In the genomic region with DNA sequence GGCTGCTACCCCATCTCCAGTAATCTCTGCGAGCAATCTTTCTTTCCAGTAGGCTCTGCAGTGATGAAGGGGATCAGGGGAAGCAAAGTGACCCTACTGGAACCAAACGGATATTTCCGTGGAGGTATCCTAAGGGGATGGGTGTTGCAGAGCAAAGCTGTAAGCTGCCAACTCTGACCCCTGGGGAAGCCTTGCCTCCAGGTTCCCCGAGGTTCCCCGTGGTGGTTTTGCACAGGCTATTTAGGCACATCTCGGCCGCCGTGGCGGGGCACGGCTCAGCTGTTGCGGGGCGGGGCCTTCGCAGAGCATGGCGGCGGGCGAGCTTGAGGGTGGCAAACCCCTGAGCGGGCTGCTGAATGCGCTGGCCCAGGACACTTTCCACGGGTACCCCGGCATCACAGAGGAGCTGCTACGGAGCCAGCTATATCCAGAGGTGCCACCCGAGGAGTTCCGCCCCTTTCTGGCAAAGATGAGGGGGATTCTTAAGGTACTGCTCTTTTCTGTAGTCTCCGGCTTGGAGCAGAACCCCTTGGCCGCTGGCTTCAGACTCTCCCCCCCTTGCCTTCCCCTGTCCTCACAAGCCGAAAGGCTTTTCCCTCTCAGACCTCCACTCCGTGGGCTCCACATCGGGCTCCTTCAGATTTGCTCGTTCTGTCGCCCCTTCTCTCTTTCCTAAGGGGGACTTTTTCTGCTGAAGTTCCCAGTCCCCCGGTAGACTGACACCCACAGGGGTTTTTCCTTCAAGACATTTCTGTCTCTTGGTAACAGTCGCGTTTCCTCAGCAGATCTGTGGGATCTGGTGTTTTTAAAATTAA, we compare ENCODE assay signal across 1 cellular context.
TF ChIP-seq lines count a peak whose summit lies in the region.

A gene (plus strand): TSS at position 303 of the 815 bp plus-strand sequence. CDS start 5 bp downstream, at position 308.

TF ChIP-seq in HepG2, 621 proteins besides CTCF, POLR2A, EP300 and RAD21 (continued from another document and continues in another):
- TF ChIP-seq, protein P1, sequence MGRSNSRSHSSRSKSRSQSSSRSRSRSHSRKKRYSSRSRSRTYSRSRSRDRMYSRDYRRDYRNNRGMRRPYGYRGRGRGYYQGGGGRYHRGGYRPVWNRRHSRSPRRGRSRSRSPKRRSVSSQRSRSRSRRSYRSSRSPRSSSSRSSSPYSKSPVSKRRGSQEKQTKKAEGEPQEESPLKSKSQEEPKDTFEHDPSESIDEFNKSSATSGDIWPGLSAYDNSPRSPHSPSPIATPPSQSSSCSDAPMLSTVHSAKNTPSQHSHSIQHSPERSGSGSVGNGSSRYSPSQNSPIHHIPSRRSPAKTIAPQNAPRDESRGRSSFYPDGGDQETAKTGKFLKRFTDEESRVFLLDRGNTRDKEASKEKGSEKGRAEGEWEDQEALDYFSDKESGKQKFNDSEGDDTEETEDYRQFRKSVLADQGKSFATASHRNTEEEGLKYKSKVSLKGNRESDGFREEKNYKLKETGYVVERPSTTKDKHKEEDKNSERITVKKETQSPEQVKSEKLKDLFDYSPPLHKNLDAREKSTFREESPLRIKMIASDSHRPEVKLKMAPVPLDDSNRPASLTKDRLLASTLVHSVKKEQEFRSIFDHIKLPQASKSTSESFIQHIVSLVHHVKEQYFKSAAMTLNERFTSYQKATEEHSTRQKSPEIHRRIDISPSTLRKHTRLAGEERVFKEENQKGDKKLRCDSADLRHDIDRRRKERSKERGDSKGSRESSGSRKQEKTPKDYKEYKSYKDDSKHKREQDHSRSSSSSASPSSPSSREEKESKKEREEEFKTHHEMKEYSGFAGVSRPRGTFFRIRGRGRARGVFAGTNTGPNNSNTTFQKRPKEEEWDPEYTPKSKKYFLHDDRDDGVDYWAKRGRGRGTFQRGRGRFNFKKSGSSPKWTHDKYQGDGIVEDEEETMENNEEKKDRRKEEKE (IDR thresholded peaks at IDR 0.05): no peak
- no peak for TF ChIP-seq ZNF282 (IDR thresholded peaks at IDR 0.05; ENCODE audit: partially characterized antibody)
- no peak for TF ChIP-seq SOX6 (IDR thresholded peaks at IDR 0.05)
- peak; percentile 77 for TF ChIP-seq SOX6 (CRISPR knock-in tag; IDR thresholded peaks at IDR 0.05)
- TF ChIP-seq ZNF781 (CRISPR knock-in tag; IDR thresholded peaks at IDR 0.05; ENCODE audit: borderline replicate concordance, not compliant biosample characterization): peak; percentile 81
- peak; percentile 97 for TF ChIP-seq ZNF446 (CRISPR knock-in tag; IDR thresholded peaks at IDR 0.05)
- TF ChIP-seq, protein P2, sequence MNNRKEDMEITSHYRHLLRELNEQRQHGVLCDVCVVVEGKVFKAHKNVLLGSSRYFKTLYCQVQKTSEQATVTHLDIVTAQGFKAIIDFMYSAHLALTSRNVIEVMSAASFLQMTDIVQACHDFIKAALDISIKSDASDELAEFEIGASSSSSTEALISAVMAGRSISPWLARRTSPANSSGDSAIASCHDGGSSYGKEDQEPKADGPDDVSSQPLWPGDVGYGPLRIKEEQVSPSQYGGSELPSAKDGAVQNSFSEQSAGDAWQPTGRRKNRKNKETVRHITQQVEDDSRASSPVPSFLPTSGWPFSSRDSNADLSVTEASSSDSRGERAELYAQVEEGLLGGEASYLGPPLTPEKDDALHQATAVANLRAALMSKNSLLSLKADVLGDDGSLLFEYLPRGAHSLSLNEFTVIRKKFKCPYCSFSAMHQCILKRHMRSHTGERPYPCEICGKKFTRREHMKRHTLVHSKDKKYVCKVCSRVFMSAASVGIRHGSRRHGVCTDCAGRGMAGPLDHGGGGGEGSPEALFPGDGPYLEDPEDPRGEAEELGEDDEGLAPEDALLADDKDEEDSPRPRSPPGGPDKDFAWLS (CRISPR knock-in tag; IDR thresholded peaks at IDR 0.05; ENCODE audit: borderline replicate concordance): peak; percentile 70; the same call in 1 of the 2 replicates
- no peak for TF ChIP-seq RNF2 (conservative IDR thresholded peaks at IDR 0.05; ENCODE audit: low read depth)
- TF ChIP-seq, protein P3, sequence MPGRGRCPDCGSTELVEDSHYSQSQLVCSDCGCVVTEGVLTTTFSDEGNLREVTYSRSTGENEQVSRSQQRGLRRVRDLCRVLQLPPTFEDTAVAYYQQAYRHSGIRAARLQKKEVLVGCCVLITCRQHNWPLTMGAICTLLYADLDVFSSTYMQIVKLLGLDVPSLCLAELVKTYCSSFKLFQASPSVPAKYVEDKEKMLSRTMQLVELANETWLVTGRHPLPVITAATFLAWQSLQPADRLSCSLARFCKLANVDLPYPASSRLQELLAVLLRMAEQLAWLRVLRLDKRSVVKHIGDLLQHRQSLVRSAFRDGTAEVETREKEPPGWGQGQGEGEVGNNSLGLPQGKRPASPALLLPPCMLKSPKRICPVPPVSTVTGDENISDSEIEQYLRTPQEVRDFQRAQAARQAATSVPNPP (CRISPR knock-in tag; IDR thresholded peaks at IDR 0.05): peak; percentile 90
- peak; percentile 90 for TF ChIP-seq ZNF564 (CRISPR knock-in tag; IDR thresholded peaks at IDR 0.05)
- TF ChIP-seq MLLT10 (CRISPR knock-in tag; IDR thresholded peaks at IDR 0.05): no peak
- TF ChIP-seq GABPB1 (CRISPR knock-in tag; IDR thresholded peaks at IDR 0.05): peak; percentile 83
- TF ChIP-seq, protein P4, sequence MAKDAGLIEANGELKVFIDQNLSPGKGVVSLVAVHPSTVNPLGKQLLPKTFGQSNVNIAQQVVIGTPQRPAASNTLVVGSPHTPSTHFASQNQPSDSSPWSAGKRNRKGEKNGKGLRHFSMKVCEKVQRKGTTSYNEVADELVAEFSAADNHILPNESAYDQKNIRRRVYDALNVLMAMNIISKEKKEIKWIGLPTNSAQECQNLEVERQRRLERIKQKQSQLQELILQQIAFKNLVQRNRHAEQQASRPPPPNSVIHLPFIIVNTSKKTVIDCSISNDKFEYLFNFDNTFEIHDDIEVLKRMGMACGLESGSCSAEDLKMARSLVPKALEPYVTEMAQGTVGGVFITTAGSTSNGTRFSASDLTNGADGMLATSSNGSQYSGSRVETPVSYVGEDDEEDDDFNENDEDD (CRISPR knock-in tag; IDR thresholded peaks at IDR 0.05; ENCODE audit: borderline replicate concordance): peak; percentile 36
- no peak for TF ChIP-seq PAWR (CRISPR knock-in tag; IDR thresholded peaks at IDR 0.05; ENCODE audit: borderline replicate concordance)
- TF ChIP-seq, protein P5, sequence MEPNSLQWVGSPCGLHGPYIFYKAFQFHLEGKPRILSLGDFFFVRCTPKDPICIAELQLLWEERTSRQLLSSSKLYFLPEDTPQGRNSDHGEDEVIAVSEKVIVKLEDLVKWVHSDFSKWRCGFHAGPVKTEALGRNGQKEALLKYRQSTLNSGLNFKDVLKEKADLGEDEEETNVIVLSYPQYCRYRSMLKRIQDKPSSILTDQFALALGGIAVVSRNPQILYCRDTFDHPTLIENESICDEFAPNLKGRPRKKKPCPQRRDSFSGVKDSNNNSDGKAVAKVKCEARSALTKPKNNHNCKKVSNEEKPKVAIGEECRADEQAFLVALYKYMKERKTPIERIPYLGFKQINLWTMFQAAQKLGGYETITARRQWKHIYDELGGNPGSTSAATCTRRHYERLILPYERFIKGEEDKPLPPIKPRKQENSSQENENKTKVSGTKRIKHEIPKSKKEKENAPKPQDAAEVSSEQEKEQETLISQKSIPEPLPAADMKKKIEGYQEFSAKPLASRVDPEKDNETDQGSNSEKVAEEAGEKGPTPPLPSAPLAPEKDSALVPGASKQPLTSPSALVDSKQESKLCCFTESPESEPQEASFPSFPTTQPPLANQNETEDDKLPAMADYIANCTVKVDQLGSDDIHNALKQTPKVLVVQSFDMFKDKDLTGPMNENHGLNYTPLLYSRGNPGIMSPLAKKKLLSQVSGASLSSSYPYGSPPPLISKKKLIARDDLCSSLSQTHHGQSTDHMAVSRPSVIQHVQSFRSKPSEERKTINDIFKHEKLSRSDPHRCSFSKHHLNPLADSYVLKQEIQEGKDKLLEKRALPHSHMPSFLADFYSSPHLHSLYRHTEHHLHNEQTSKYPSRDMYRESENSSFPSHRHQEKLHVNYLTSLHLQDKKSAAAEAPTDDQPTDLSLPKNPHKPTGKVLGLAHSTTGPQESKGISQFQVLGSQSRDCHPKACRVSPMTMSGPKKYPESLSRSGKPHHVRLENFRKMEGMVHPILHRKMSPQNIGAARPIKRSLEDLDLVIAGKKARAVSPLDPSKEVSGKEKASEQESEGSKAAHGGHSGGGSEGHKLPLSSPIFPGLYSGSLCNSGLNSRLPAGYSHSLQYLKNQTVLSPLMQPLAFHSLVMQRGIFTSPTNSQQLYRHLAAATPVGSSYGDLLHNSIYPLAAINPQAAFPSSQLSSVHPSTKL (CRISPR knock-in tag; IDR thresholded peaks at IDR 0.05): peak; percentile 78
- peak; percentile 11; the same call in 1 of the 2 replicates for TF ChIP-seq ADNP (CRISPR knock-in tag; IDR thresholded peaks at IDR 0.05)
- TF ChIP-seq ZNF572 (CRISPR knock-in tag; IDR thresholded peaks at IDR 0.05): peak; percentile 30; the same call in 1 of the 2 replicates
- no peak for TF ChIP-seq CBX2 (IDR thresholded peaks at IDR 0.05; ENCODE audit: low read depth, low read length)
- 0 out of 2 replicates have a peak, but pooled peaks have one; percentile 62 for TF ChIP-seq CBX2 (CRISPR knock-in tag; IDR thresholded peaks at IDR 0.05; ENCODE audit: low read depth)
- TF ChIP-seq, protein P6, sequence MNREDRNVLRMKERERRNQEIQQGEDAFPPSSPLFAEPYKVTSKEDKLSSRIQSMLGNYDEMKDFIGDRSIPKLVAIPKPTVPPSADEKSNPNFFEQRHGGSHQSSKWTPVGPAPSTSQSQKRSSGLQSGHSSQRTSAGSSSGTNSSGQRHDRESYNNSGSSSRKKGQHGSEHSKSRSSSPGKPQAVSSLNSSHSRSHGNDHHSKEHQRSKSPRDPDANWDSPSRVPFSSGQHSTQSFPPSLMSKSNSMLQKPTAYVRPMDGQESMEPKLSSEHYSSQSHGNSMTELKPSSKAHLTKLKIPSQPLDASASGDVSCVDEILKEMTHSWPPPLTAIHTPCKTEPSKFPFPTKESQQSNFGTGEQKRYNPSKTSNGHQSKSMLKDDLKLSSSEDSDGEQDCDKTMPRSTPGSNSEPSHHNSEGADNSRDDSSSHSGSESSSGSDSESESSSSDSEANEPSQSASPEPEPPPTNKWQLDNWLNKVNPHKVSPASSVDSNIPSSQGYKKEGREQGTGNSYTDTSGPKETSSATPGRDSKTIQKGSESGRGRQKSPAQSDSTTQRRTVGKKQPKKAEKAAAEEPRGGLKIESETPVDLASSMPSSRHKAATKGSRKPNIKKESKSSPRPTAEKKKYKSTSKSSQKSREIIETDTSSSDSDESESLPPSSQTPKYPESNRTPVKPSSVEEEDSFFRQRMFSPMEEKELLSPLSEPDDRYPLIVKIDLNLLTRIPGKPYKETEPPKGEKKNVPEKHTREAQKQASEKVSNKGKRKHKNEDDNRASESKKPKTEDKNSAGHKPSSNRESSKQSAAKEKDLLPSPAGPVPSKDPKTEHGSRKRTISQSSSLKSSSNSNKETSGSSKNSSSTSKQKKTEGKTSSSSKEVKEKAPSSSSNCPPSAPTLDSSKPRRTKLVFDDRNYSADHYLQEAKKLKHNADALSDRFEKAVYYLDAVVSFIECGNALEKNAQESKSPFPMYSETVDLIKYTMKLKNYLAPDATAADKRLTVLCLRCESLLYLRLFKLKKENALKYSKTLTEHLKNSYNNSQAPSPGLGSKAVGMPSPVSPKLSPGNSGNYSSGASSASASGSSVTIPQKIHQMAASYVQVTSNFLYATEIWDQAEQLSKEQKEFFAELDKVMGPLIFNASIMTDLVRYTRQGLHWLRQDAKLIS (CRISPR knock-in tag; IDR thresholded peaks at IDR 0.05): no peak
- TF ChIP-seq, protein P7, sequence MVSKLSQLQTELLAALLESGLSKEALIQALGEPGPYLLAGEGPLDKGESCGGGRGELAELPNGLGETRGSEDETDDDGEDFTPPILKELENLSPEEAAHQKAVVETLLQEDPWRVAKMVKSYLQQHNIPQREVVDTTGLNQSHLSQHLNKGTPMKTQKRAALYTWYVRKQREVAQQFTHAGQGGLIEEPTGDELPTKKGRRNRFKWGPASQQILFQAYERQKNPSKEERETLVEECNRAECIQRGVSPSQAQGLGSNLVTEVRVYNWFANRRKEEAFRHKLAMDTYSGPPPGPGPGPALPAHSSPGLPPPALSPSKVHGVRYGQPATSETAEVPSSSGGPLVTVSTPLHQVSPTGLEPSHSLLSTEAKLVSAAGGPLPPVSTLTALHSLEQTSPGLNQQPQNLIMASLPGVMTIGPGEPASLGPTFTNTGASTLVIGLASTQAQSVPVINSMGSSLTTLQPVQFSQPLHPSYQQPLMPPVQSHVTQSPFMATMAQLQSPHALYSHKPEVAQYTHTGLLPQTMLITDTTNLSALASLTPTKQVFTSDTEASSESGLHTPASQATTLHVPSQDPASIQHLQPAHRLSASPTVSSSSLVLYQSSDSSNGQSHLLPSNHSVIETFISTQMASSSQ (IDR thresholded peaks at IDR 0.05; ENCODE audit: low read depth): no peak
- TF ChIP-seq, protein P7 (CRISPR knock-in tag; IDR thresholded peaks at IDR 0.05; ENCODE audit: borderline replicate concordance): peak; percentile 73; the same call in 1 of the 2 replicates
- TF ChIP-seq TGIF2 (CRISPR knock-in tag; IDR thresholded peaks at IDR 0.05): peak; percentile 84; the same call in 1 of the 2 replicates
- TF ChIP-seq, protein P8, sequence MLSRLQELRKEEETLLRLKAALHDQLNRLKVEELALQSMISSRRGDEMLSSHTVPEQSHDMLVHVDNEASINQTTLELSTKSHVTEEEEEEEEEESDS (CRISPR knock-in tag; IDR thresholded peaks at IDR 0.05; ENCODE audit: borderline replicate concordance): 0 out of 2 replicates have a peak, but pooled peaks have one; percentile 41
- TF ChIP-seq, protein P9, sequence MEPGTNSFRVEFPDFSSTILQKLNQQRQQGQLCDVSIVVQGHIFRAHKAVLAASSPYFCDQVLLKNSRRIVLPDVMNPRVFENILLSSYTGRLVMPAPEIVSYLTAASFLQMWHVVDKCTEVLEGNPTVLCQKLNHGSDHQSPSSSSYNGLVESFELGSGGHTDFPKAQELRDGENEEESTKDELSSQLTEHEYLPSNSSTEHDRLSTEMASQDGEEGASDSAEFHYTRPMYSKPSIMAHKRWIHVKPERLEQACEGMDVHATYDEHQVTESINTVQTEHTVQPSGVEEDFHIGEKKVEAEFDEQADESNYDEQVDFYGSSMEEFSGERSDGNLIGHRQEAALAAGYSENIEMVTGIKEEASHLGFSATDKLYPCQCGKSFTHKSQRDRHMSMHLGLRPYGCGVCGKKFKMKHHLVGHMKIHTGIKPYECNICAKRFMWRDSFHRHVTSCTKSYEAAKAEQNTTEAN (CRISPR knock-in tag; conservative IDR thresholded peaks at IDR 0.05): no peak
- peak; percentile 96 for TF ChIP-seq HDAC1 (CRISPR knock-in tag; IDR thresholded peaks at IDR 0.05)
- no peak for TF ChIP-seq SMARCE1 (IDR thresholded peaks at IDR 0.05; ENCODE audit: borderline replicate concordance)
- TF ChIP-seq ZNF33B (CRISPR knock-in tag; IDR thresholded peaks at IDR 0.05): no peak
- TF ChIP-seq KLF6 (CRISPR knock-in tag; IDR thresholded peaks at IDR 0.05): peak; percentile 87
- TF ChIP-seq ZNF772 (CRISPR knock-in tag; IDR thresholded peaks at IDR 0.05): peak; percentile 85
- TF ChIP-seq PITX1 (CRISPR knock-in tag; IDR thresholded peaks at IDR 0.05): peak; percentile 83; the same call in 1 of the 2 replicates
- TF ChIP-seq MED1 (CRISPR knock-in tag; IDR thresholded peaks at IDR 0.05): peak; percentile 69
